Comparison of ENCODE assay signal across 9 cellular contexts in the genomic region with DNA sequence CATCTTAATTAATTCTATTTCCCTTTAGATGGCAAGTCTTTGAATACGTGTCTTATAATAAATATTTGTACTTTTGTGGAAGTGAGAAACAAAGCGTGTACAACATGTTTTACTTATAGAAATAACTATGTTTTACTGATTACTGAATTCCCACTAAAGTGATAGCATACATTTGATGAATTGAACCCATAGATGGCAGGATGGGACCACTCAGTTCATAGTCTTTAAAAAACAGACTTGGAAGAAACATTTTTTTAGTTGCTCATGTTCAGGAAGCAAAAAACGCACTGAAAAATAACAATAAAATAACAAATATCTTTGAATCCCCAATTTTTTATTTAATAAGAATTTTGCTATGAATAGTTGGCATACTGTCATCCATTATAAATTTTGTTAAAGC.
DNase-seq lines count a peak whose midpoint lies in the region; ATAC-seq and TF ChIP-seq lines count a peak whose summit lies in the region.
"Had no signal": no experiment of that assay in that cellular context is flagged by ENCODE, and none has a peak within 500 bp of the region (broad histone marks: within the 10 kb centered on the region; RNA-seq: fewer than 3 reads in every experiment).

No MANE protein-coding gene starts in this region.

- H3K23ac ChIP-seq in mesendoderm (ENCODE audit: low read length) = no peak overlapping the region

- no peak overlapping the region for H3K9ac ChIP-seq in mammary epithelial cell (ENCODE audit: insufficient read depth, low read length)
- H3K9ac ChIP-seq in mesendoderm (ENCODE audit: low read length) = no peak overlapping the region

- ATAC-seq in GM19467 (IDR thresholded peaks at IDR 0.05; ENCODE audit: unreplicated experiment) = no peak
- no peak for ATAC-seq in HG02970 (IDR thresholded peaks at IDR 0.05; ENCODE audit: low FRiP score, unreplicated experiment)
- no peak for ATAC-seq in GM21381 (IDR thresholded peaks at IDR 0.05; ENCODE audit: unreplicated experiment)

- H3K36me3 ChIP-seq in mammary epithelial cell (ENCODE audit: insufficient read depth, low read length) (no peaks in the 10 kb centered on the region), mesendoderm (ENCODE audit: control insufficient read depth, insufficient read depth, low read length) (no peaks in the 10 kb centered on the region)

- no TSS peak for BruUV-seq in mammary epithelial cell (replicated peaks; lab: Mats Ljungman, UMichigan)

- intact Hi-C loops in mammary epithelial cell (cut with micrococcal nuclease) = loop anchor here (1.0 to 10.0 kb wide), 2 partner anchors 107 to 449 kb away; no protein-coding TSS in a partner anchor

- H3K27me3 ChIP-seq in mammary epithelial cell (ENCODE audit: insufficient read depth, low read length) (no peaks in the 10 kb centered on the region), mesendoderm (ENCODE audit: insufficient read depth, low read length, poor library complexity) (no peaks in the 10 kb centered on the region)

- no peak overlapping the region for H3K18ac ChIP-seq in mesendoderm (ENCODE audit: low read length)

- H3K4me3 ChIP-seq in mammary epithelial cell (replicated peaks in 1 of 3; ENCODE audit: insufficient read depth in 1 of 3, low read depth in 2 of 3, low read length in 3 of 3) = no peak overlapping the region
- H3K4me3 ChIP-seq in mesendoderm (ENCODE audit: low read length) = no peak overlapping the region

- peak; percentile 79 for DNase-seq in DMS53 (lab: John Stamatoyannopoulos, UW)
- peak; percentile 39 for DNase-seq in MV-4-11 (lab: John Stamatoyannopoulos, UW)
- DNase-seq in mammary epithelial cell = peak; percentile 18
- DNase-seq in mesendoderm = peak; percentile 5
- no peak for DNase-seq in activated naive CD4-positive, alpha-beta T cell treated with anti-CD3 and anti-CD28 coated beads, Interleukin-2, amount 50 U/mL, for 16 hours
- DNase-seq: activated T-cell treated with anti-CD3 and anti-CD28 coated beads, Interleukin-2, amount 50 U/mL, for 24 hours had no signal

- dilution Hi-C loops in mammary epithelial cell (cut with HindIII; ENCODE audit: low sequenced_read_pairs) = no loop called here

- no peak overlapping the region for H2AK5ac ChIP-seq in mesendoderm (ENCODE audit: low read length)

- TF ChIP-seq CTCF in mammary epithelial cell (conservative IDR thresholded peaks at IDR 0.05 in 1 of 2, IDR thresholded peaks at IDR 0.05 in 1 of 2; ENCODE audit: extremely low read depth in 1 of 2, insufficient read depth in 1 of 2, low read depth in 1 of 2, low read length in 2 of 2) = peak; percentile 34 to 49

- H2BK5ac ChIP-seq in mesendoderm (ENCODE audit: low read length) = no peak overlapping the region

- H3K79me1 ChIP-seq in mesendoderm (ENCODE audit: low read length) = no peaks in the 10 kb centered on the region

- CTCF ChIA-PET in mammary epithelial cell (lab: Charles Lee; ENCODE audit: low non-redundant PET) = no interaction called here

- no peak overlapping the region for H3K27ac ChIP-seq in mammary epithelial cell (ENCODE audit: insufficient read depth, low read depth, low read length)
- no peak overlapping the region for H3K27ac ChIP-seq in mesendoderm (ENCODE audit: low read depth, low read length)

- H3K9me3 ChIP-seq in mammary epithelial cell (replicated peaks; ENCODE audit: insufficient read depth, low read length) = no peaks in the 10 kb centered on the region

- no peak overlapping the region for H2AFZ ChIP-seq in mammary epithelial cell (ENCODE audit: low read depth, low read length)

- H3K79me2 ChIP-seq in mammary epithelial cell (ENCODE audit: insufficient read depth, low read length) (no peaks in the 10 kb centered on the region), mesendoderm (ENCODE audit: control insufficient read depth, insufficient read depth, low read length) (no peaks in the 10 kb centered on the region)

- H4K5ac ChIP-seq in mesendoderm (ENCODE audit: low read length) = no peak overlapping the region

- H4K8ac ChIP-seq in mesendoderm (ENCODE audit: low read depth, low read length) = no peak overlapping the region

- no peaks in the 10 kb centered on the region for H4K20me1 ChIP-seq in mammary epithelial cell (ENCODE audit: insufficient read depth, low read length)

- H3K56ac ChIP-seq in mesendoderm (ENCODE audit: low read length) = no peak overlapping the region

- no peak overlapping the region for H2BK120ac ChIP-seq in mesendoderm (ENCODE audit: low read depth, low read length)

- H3K4me2 ChIP-seq in mammary epithelial cell (ENCODE audit: insufficient read depth, low read depth, low read length) = no peak overlapping the region
- H3K4me2 ChIP-seq in mesendoderm (ENCODE audit: low read length) = no peak overlapping the region

- H2BK15ac ChIP-seq in mesendoderm (replicated peaks; ENCODE audit: low read depth) = no peak overlapping the region

- no peaks in the 10 kb centered on the region for H3K4me1 ChIP-seq in mammary epithelial cell (ENCODE audit: insufficient read depth, low read length)
- no peaks in the 10 kb centered on the region for H3K4me1 ChIP-seq in mesendoderm (ENCODE audit: control insufficient read depth, low read depth, low read length)

- no peak overlapping the region for H3K4ac ChIP-seq in mesendoderm (ENCODE audit: low read depth, low read length)

- in situ Hi-C loops in mammary epithelial cell (cut with MboI; ENCODE audit: low sequenced_read_pairs in 2 of 2) = loop anchor here (10.0 kb wide), 1 partner anchor 447 kb away; no protein-coding TSS in a partner anchor

- 11% methylated on average over 3 of the region's 3 CpGs for whole genome bisulfite sequencing in mammary epithelial cell (ENCODE audit: low coverage, missing lambda C conversion rate)
- no CpG with 5 or more reads among the region's 3 CpGs for WGBS in mesendoderm (ENCODE audit: extremely low coverage, insufficient coverage, low lambda C conversion rate)
